Comparison of ENCODE assay signal across 1 cellular context in genomic region chr6:89081423-89082322, GRCh38.
A peak's percentile ranks its signal among the peaks of the same experiment; 100 is the strongest.
TF ChIP-seq lines count a peak whose summit lies in the region.

No MANE protein-coding gene starts in this region.

TF ChIP-seq in A549, 52 proteins besides CTCF, POLR2A, EP300 and RAD21 (continued from another document):
- no peak for TF ChIP-seq ELK1 (IDR thresholded peaks at IDR 0.05; ENCODE audit: low read depth, low read length)
- TF ChIP-seq EHMT2 (IDR thresholded peaks at IDR 0.05; ENCODE audit: low read depth) = no peak
- TF ChIP-seq, protein P1, sequence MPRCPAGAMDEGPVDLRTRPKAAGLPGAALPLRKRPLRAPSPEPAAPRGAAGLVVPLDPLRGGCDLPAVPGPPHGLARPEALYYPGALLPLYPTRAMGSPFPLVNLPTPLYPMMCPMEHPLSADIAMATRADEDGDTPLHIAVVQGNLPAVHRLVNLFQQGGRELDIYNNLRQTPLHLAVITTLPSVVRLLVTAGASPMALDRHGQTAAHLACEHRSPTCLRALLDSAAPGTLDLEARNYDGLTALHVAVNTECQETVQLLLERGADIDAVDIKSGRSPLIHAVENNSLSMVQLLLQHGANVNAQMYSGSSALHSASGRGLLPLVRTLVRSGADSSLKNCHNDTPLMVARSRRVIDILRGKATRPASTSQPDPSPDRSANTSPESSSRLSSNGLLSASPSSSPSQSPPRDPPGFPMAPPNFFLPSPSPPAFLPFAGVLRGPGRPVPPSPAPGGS (IDR thresholded peaks at IDR 0.05) = peak; percentile 76; the same call in 2 of the 3 replicates
- no peak for TF ChIP-seq RNF2 (IDR thresholded peaks at IDR 0.05; ENCODE audit: borderline replicate concordance, low read depth)
- TF ChIP-seq FOSL2 (IDR thresholded peaks at IDR 0.05) = no peak
- TF ChIP-seq FOSL2 (CRISPR knock-in tag; IDR thresholded peaks at IDR 0.05) = peak; percentile 49
- TF ChIP-seq, protein P2, sequence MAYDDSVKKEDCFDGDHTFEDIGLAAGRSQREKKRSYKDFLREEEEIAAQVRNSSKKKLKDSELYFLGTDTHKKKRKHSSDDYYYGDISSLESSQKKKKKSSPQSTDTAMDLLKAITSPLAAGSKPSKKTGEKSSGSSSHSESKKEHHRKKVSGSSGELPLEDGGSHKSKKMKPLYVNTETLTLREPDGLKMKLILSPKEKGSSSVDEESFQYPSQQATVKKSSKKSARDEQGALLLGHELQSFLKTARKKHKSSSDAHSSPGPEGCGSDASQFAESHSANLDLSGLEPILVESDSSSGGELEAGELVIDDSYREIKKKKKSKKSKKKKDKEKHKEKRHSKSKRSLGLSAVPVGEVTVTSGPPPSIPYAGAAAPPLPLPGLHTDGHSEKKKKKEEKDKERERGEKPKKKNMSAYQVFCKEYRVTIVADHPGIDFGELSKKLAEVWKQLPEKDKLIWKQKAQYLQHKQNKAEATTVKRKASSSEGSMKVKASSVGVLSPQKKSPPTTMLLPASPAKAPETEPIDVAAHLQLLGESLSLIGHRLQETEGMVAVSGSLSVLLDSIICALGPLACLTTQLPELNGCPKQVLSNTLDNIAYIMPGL (CRISPR knock-in tag; IDR thresholded peaks at IDR 0.05; ENCODE audit: borderline replicate concordance) = no peak
- no peak for TF ChIP-seq HOXB5 (CRISPR knock-in tag; IDR thresholded peaks at IDR 0.05)
- no peak for TF ChIP-seq CBX2 (IDR thresholded peaks at IDR 0.05; ENCODE audit: borderline replicate concordance, low read depth)
- no peak for TF ChIP-seq HDAC2 (IDR thresholded peaks at IDR 0.05)
- TF ChIP-seq ZFP36 (IDR thresholded peaks at IDR 0.05; ENCODE audit: borderline replicate concordance, partially characterized antibody) = no peak
- no peak for TF ChIP-seq ZSCAN20 (CRISPR knock-in tag; IDR thresholded peaks at IDR 0.05)
- no peak for TF ChIP-seq CBX8 (IDR thresholded peaks at IDR 0.05)
- TF ChIP-seq JUNB (IDR thresholded peaks at IDR 0.05) = no peak
- TF ChIP-seq BHLHE40 (IDR thresholded peaks at IDR 0.05; ENCODE audit: low read depth, low read length) = no peak
- TF ChIP-seq PHF8 (IDR thresholded peaks at IDR 0.05; ENCODE audit: borderline replicate concordance, low read depth) = no peak; the same call in 1 of the 2 replicates
- TF ChIP-seq RFX5 (IDR thresholded peaks at IDR 0.05) = peak; percentile 91
- TF ChIP-seq HEYL (CRISPR knock-in tag; IDR thresholded peaks at IDR 0.05) = no peak
- TF ChIP-seq, protein P3, sequence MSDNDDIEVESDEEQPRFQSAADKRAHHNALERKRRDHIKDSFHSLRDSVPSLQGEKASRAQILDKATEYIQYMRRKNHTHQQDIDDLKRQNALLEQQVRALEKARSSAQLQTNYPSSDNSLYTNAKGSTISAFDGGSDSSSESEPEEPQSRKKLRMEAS (IDR thresholded peaks at IDR 0.05) = peak; percentile 73
- no peak; the same call in 1 of the 2 replicates for TF ChIP-seq MYC (IDR thresholded peaks at IDR 0.05; ENCODE audit: borderline replicate concordance, low read length)
- TF ChIP-seq TFCP2L1 (CRISPR knock-in tag; IDR thresholded peaks at IDR 0.05) = peak; percentile 94; the same call in 1 of the 2 replicates
- peak; percentile 60 for TF ChIP-seq GATA3 (IDR thresholded peaks at IDR 0.05; ENCODE audit: borderline replicate concordance)
- TF ChIP-seq USF2 (IDR thresholded peaks at IDR 0.05) = no peak
- TF ChIP-seq FOXS1 (CRISPR knock-in tag; IDR thresholded peaks at IDR 0.05) = no peak
